In genomic region chr6:133916650-133917151, GRCh38 we compare ENCODE assay signal across 9 cellular contexts. TPM values are rescaled to one million over a fixed set of nuclear protein-coding genes. Genes with fewer than 3 reads are reported as not detected.
DNase-seq lines count a peak whose midpoint lies in the region; ATAC-seq lines count a peak whose summit lies in the region.
"Had no signal": no experiment of that assay in that cellular context is flagged by ENCODE, and none has a peak within 500 bp of the region (broad histone marks: within the 10 kb centered on the region; RNA-seq: fewer than 3 reads in every experiment).

No MANE protein-coding gene starts in this region.

- H3K9me3 Mint-ChIP-seq in natural killer cell treated with Interleukin-12 subunit alpha and Interleukin-12 subunit beta and Interleukin-15 and Interleukin-18, amount 100 ng/mL, for 72 hours, result no peaks in the 10 kb centered on the region

- DNase-seq in DMS114 treated with DMSO at 0.1 percent for 48 hours (lab: John Stamatoyannopoulos, UW; ENCODE audit: unreplicated experiment) (peak; percentile 31), OCI-M2 (lab: John Stamatoyannopoulos, UW; ENCODE audit: unreplicated experiment) (peak; percentile 76), activated T-cell treated with anti-CD3 and anti-CD28 coated beads for 4 hours (peak; percentile 72), fibroblast of gingiva (ENCODE audit: low read depth) (peak; percentile 84)
- DNase-seq in Jurkat, Clone E6-1 (ENCODE audit: low read depth, low spot score), result peak; percentile 63
- DNase-seq in natural killer cell treated with Interleukin-12 subunit alpha and Interleukin-12 subunit beta and Interleukin-15 and Interleukin-18, amount 100 ng/mL, for 72 hours (ENCODE audit: low spot score), result peak; percentile 75
- peak; percentile 55 for DNase-seq in stimulated activated naive CD4-positive, alpha-beta T cell treated with Interleukin-2 at 50 U/mL for 16 hours (lab: John Stamatoyannopoulos, UW)

- H3K27ac Mint-ChIP-seq in natural killer cell treated with Interleukin-12 subunit alpha and Interleukin-12 subunit beta and Interleukin-15 and Interleukin-18, amount 100 ng/mL, for 72 hours, result no peak overlapping the region

- peaks cover 30 to 33% of the 10 kb centered on the region in 2 donors for H3K27me3 Mint-ChIP-seq in natural killer cell treated with Interleukin-12 subunit alpha and Interleukin-12 subunit beta and Interleukin-15 and Interleukin-18, amount 100 ng/mL, for 72 hours

- H3K4me3 ChIP-seq in Jurkat, Clone E6-1 (ENCODE audit: low read length), result no peak overlapping the region

- H3K4me1 Mint-ChIP-seq in natural killer cell treated with Interleukin-12 subunit alpha and Interleukin-12 subunit beta and Interleukin-15 and Interleukin-18, amount 100 ng/mL, for 72 hours (ENCODE audit: low read depth in 2 of 2), result no peaks in the 10 kb centered on the region

- ATAC-seq in GM21576 (IDR thresholded peaks at IDR 0.05; ENCODE audit: unreplicated experiment), result peak; percentile 75
- peak in 1 of 2 donors; percentile 62 for ATAC-seq in natural killer cell treated with Interleukin-12 subunit alpha and Interleukin-12 subunit beta and Interleukin-15 and Interleukin-18, amount 100 ng/mL, for 72 hours

- H3K36me3 Mint-ChIP-seq in natural killer cell treated with Interleukin-12 subunit alpha and Interleukin-12 subunit beta and Interleukin-15 and Interleukin-18, amount 100 ng/mL, for 72 hours, result no peaks in the 10 kb centered on the region

- H3K4me3 Mint-ChIP-seq in natural killer cell treated with Interleukin-12 subunit alpha and Interleukin-12 subunit beta and Interleukin-15 and Interleukin-18, amount 100 ng/mL, for 72 hours, result no peak overlapping the region

RNA-seq across cellular contexts. Expression of gene TCF21, which starts 27.8 kb away (rescaled TPM):
- not detected for polyA plus RNA-seq in Jurkat, Clone E6-1 (2012; ENCODE audit: insufficient read depth, insufficient read length)
- not detected for total RNA-seq in natural killer cell treated with Interleukin-12 subunit alpha and Interleukin-12 subunit beta and Interleukin-15 and Interleukin-18, amount 100 ng/mL, for 72 hours
- total RNA-seq: mononuclear cell had no signal

RNA-seq across cellular contexts. Expression of gene TBPL1, which starts 36.3 kb away (rescaled TPM):
- 39.3 TPM for polyA plus RNA-seq in Jurkat, Clone E6-1 (2012; ENCODE audit: insufficient read depth, insufficient read length)
- total RNA-seq in natural killer cell treated with Interleukin-12 subunit alpha and Interleukin-12 subunit beta and Interleukin-15 and Interleukin-18, amount 100 ng/mL, for 72 hours, result 10 to 100 TPM; 46.6 to 54.4 TPM

Comparison
In these comparisons a context has a peak if more than half of its experiments do, and no peak if none do; other contexts are left out.
1. DNase-seq: peak in every context shown above with its lines; median percentile 84 in fibroblast of gingiva; 76 in OCI-M2; 75 in natural killer cell treated with Interleukin-12 subunit alpha and Interleukin-12 subunit beta and Interleukin-15 and Interleukin-18, amount 100 ng/mL, for 72 hours; 72 in activated T-cell treated with anti-CD3 and anti-CD28 coated beads for 4 hours; 63 in Jurkat, Clone E6-1; 55 in stimulated activated naive CD4-positive, alpha-beta T cell treated with Interleukin-2 at 50 U/mL for 16 hours; 31 in DMS114 treated with DMSO at 0.1 percent for 48 hours.